In the genomic region with DNA sequence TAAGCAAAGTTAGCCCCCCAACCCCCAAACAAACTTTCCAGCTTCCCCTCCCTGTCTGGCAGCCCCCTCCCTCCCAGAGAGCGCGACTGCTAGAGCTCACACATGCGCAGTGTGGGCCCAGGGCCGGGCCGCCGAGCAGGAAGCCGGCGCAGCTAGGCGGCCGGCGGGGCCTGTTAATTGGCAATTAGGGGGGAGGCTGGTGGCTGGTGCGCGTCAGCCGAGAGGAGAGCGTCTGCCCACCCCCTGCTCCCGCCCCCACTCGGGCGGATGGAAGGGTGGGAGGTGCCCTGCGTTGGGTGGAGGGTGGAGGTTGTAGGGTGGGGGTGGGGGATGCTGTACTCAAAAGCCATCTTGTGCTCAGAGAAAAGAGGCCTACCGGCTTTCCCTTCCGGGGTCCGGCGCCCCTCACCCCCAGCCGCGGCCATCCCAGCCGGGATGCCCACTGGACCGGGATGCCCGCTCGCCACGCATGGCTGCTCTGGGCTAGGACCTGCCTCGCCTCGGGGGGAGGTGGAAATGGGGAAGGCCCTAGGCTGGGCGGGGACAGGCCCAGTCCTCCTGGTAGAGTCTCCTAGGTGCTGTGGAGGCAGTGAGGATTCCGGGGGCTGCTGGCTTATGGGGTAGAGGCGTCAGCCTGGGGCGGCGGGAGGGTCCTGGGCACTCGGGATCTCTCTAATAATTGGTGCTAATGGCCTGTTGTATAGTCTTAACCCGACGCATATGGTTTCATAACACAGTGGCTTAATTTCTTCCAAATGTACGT, we compare ENCODE assay signal across 8 cellular contexts. TPM values are rescaled to one million over a fixed set of nuclear protein-coding genes. Genes with fewer than 3 reads are reported as not detected.
DNase-seq lines count a peak whose midpoint lies in the region; ATAC-seq, FAIRE-seq and TF ChIP-seq lines count a peak whose summit lies in the region.

No MANE protein-coding gene starts in this region.

- DNase-seq in NCI-H1417 (lab: John Stamatoyannopoulos, UW) (peak; percentile 97 to 99 (median 99)), T-helper 17 cell (peak; percentile 35 to 49 (median 48)), astrocyte of the cerebellum (ENCODE audit: low read depth) (no peak), small intestine (peak; percentile 59), KG1 (lab: John Stamatoyannopoulos, UW) (no peak)

- no peak for FAIRE-seq in small intestine (lab: Jason Lieb, UNC)

- peak overlapping the region; percentile 85 for H3K4me3 Mint-ChIP-seq in T-helper 17 cell

- no peak overlapping the region for H3K27ac Mint-ChIP-seq in T-helper 17 cell

- H3K9ac ChIP-seq in iPS-18a (ENCODE audit: low read length): no peak overlapping the region

- H3K27me3 ChIP-seq in iPS-18a (ENCODE audit: control insufficient read depth, insufficient read depth, low read length) (peaks cover 100% of the 10 kb centered on the region), small intestine (ENCODE audit: control insufficient read depth in 2 of 2, insufficient read depth in 2 of 2, low read length in 2 of 2) (peaks cover 6 to 47% of the 10 kb centered on the region in 2 donors)

- peaks cover 4% of the 10 kb centered on the region for H3K4me1 ChIP-seq in iPS-18a (ENCODE audit: control insufficient read depth, low read depth, low read length)
- H3K4me1 ChIP-seq in small intestine (ENCODE audit: control insufficient read depth in 2 of 2, insufficient read depth in 1 of 2, low read depth in 1 of 2, low read length in 1 of 2): peaks cover 0 to 2% of the 10 kb centered on the region in 2 donors

- WGBS in small intestine, 3 donors: 5 to 7% (median 7%) methylated on average over 29 to 41 of the region's 41 CpGs

- peaks cover 2% of the 10 kb centered on the region for H3K9me3 ChIP-seq in T-helper 17 cell (ENCODE audit: control insufficient read depth, low read length, poor library complexity, severe bottlenecking)
- no peaks in the 10 kb centered on the region for H3K9me3 ChIP-seq in iPS-18a (ENCODE audit: control insufficient read depth, low read depth, low read length)
- H3K9me3 ChIP-seq in small intestine (ENCODE audit: control insufficient read depth, low read depth): no peaks in the 10 kb centered on the region

- H3K4me1 Mint-ChIP-seq in T-helper 17 cell: peaks cover 11% of the 10 kb centered on the region

- peak overlapping the region; percentile 69 for H3K4me3 ChIP-seq in GM12875 (ENCODE audit: low read depth, low read length)
- H3K4me3 ChIP-seq in astrocyte of the cerebellum (ENCODE audit: low read depth, low read length): peak overlapping the region; percentile 16
- peak overlapping the region; percentile 40 for H3K4me3 ChIP-seq in iPS-18a (ENCODE audit: low read length)
- H3K4me3 ChIP-seq in small intestine (ENCODE audit: low read depth in 1 of 2, low read length in 2 of 2): peak overlapping the region in 1 of 2 donors; percentile 50

- TF ChIP-seq CTCF in GM12875 (IDR thresholded peaks at IDR 0.05; ENCODE audit: borderline replicate concordance, insufficient read depth, low read depth, low read length) (no peak), astrocyte of the cerebellum (IDR thresholded peaks at IDR 0.05; ENCODE audit: low read depth, low read length, missing control alignments) (no peak)

- peaks cover 10% of the 10 kb centered on the region for H3K36me3 Mint-ChIP-seq in T-helper 17 cell (ENCODE audit: low read depth)

- H3K27ac ChIP-seq in iPS-18a (ENCODE audit: low read length): no peak overlapping the region
- peak overlapping the region; percentile 5 to 89 for H3K27ac ChIP-seq in small intestine (ENCODE audit: low read depth in 1 of 2, low read length in 1 of 2)

- ATAC-seq in HG02571 (IDR thresholded peaks at IDR 0.05; ENCODE audit: unreplicated experiment) (peak; percentile 64), T-helper 17 cell (peak; percentile 79)

- in situ Hi-C loops in astrocyte of the cerebellum (cut with HindIII; ENCODE audit: low sequenced_read_pairs): no loop called here

- H3K36me3 ChIP-seq in iPS-18a (ENCODE audit: control insufficient read depth, low read depth, low read length) (no peaks in the 10 kb centered on the region), small intestine (ENCODE audit: control insufficient read depth in 2 of 2, insufficient read depth in 2 of 2, low read length in 2 of 2) (no peaks in the 10 kb centered on the region)

- peaks cover 62% of the 10 kb centered on the region for H3K27me3 Mint-ChIP-seq in T-helper 17 cell

RNA-seq across cellular contexts. Expression of gene HOXC8, which starts 9.2 kb away (rescaled TPM):
- total RNA-seq in T-helper 17 cell: not detected
- polyA plus RNA-seq in small intestine: under 1 TPM in 1 of 3 donors, not detected in 2; 0.03 TPM

RNA-seq across cellular contexts. Expression of gene HOXC6, which starts 10.2 kb away (rescaled TPM):
- total RNA-seq in T-helper 17 cell: not detected
- 1 to 10 TPM in 2 of 3 donors, not detected in 1; 1.5 to 1.9 TPM for polyA plus RNA-seq in small intestine

RNA-seq across cellular contexts. Expression of gene HOXC5, which starts 14.8 kb away (rescaled TPM):
- total RNA-seq in T-helper 17 cell: not detected
- polyA plus RNA-seq in small intestine: under 1 TPM in 1 of 3 donors, not detected in 2; 0.63 TPM

RNA-seq across cellular contexts. Expression of gene HOXC9, which starts 18.1 kb away (rescaled TPM):
- not detected for total RNA-seq in T-helper 17 cell
- polyA plus RNA-seq in small intestine: not detected

RNA-seq across cellular contexts. Expression of gene HOXC10, which starts 33.1 kb away (rescaled TPM):
- not detected for total RNA-seq in T-helper 17 cell
- not detected for polyA plus RNA-seq in small intestine

Comparison
In these comparisons a context has a peak if more than half of its experiments do, and no peak if none do; other contexts are left out.
1. DNase-seq: peak in NCI-H1417 (3 of 3), T-helper 17 cell (3 of 3) and small intestine (single experiment); none in astrocyte of the cerebellum (single experiment) and KG1 (single experiment).